ENCODE assay signal across 8 cellular contexts in genomic region chr14:23970283-23970659, GRCh38. TPM values are rescaled to one million over a fixed set of nuclear protein-coding genes. Genes with fewer than 3 reads are reported as not detected.
A peak's percentile ranks its signal among the peaks of the same experiment; 100 is the strongest.
DNase-seq lines count a peak whose midpoint lies in the region; ATAC-seq, FAIRE-seq and TF ChIP-seq lines count a peak whose summit lies in the region.
"Not testable (repeated sequence)": the region's sequence is repeated elsewhere in the genome, so short reads cannot be mapped to it uniquely, and the experiment has no call there.

No MANE protein-coding gene starts in this region.

- H3K9me2 ChIP-seq in GM23248 (ENCODE audit: insufficient read depth): not testable (repeated sequence)

- H3K4me3 ChIP-seq in AG04450 (ENCODE audit: low read depth, low read length): peak overlapping the region; percentile 47
- H3K4me3 ChIP-seq in GM23248, pancreas: not testable (repeated sequence)
- peak overlapping the region in 1 of 2 donors; percentile 43 for H3K4me3 ChIP-seq in left lung
- H3K4me3 ChIP-seq in upper lobe of right lung: peak overlapping the region; percentile 36

- H3F3A ChIP-seq in GM23248 (ENCODE audit: insufficient read depth): not testable (repeated sequence)

- intact Hi-C loops in dendritic cell treated with granulocyte-macrophage colony-stimulating factor and Interleukin-4, amounts not matched to agents 40 ng/mL and 50 ng/mL, for 4 days (cut with micrococcal nuclease): not testable (repeated sequence)
- intact Hi-C loops in left lung (cut with DNase I) (loop anchor here in 1 of 2 donors (5.0 kb wide), 1 partner anchor 47 kb away; no protein-coding TSS in a partner anchor), pancreas (cut with DNase I) (loop anchor here in 1 of 3 donors (5.0 kb wide), 1 partner anchor 47 kb away; no protein-coding TSS in a partner anchor), upper lobe of right lung (cut with DNase I) (loop anchor here (5.0 kb wide), 1 partner anchor 47 kb away; no protein-coding TSS in a partner anchor)

- H4K20me1 ChIP-seq in GM23248 (ENCODE audit: insufficient read depth): not testable (repeated sequence)

- H3K27ac Mint-ChIP-seq in T-cell; activated naive CD8-positive, alpha-beta T cell: not testable (repeated sequence)
- peak overlapping the region; percentile 45 for H3K27ac Mint-ChIP-seq in dendritic cell treated with granulocyte-macrophage colony-stimulating factor and Interleukin-4, amounts not matched to agents 40 ng/mL and 50 ng/mL, for 4 days

- H3K4me3 Mint-ChIP-seq in T-cell: peak overlapping the region in 1 of 3 donors; percentile 39
- peak overlapping the region; percentile 40 for H3K4me3 Mint-ChIP-seq in activated naive CD8-positive, alpha-beta T cell
- not testable (repeated sequence) for H3K4me3 Mint-ChIP-seq in dendritic cell treated with granulocyte-macrophage colony-stimulating factor and Interleukin-4, amounts not matched to agents 40 ng/mL and 50 ng/mL, for 4 days

- not testable (repeated sequence) for H3K27me3 ChIP-seq in AG04450 (ENCODE audit: control insufficient read depth, insufficient read depth, low read length); GM23248 (replicated peaks; ENCODE audit: insufficient read depth); left lung; pancreas; upper lobe of right lung

- not testable (repeated sequence) for H3K27ac ChIP-seq in AG04450 (ENCODE audit: low read depth, low read length); GM23248; left lung; pancreas; upper lobe of right lung

- H3K79me2 ChIP-seq in GM23248 (ENCODE audit: insufficient read depth): not testable (repeated sequence)

- H3K27me3 Mint-ChIP-seq in T-cell; activated naive CD8-positive, alpha-beta T cell; dendritic cell treated with granulocyte-macrophage colony-stimulating factor and Interleukin-4, amounts not matched to agents 40 ng/mL and 50 ng/mL, for 4 days: not testable (repeated sequence)

- H3K4me2 ChIP-seq in GM23248 (ENCODE audit: unreplicated experiment): not testable (repeated sequence)

- CTCF ChIA-PET in AG04450 (lab: Charles Lee); T-cell (lab: Charles Lee): not testable (repeated sequence)

- not testable (repeated sequence) for TF ChIP-seq CTCF in AG04450 (IDR thresholded peaks at IDR 0.05; ENCODE audit: low read depth, low read length); left lung (IDR thresholded peaks at IDR 0.05); pancreas (IDR thresholded peaks at IDR 0.05); upper lobe of right lung (IDR thresholded peaks at IDR 0.05)

- H3K36me3 Mint-ChIP-seq in T-cell; activated naive CD8-positive, alpha-beta T cell; dendritic cell treated with granulocyte-macrophage colony-stimulating factor and Interleukin-4, amounts not matched to agents 40 ng/mL and 50 ng/mL, for 4 days (ENCODE audit: low read depth): not testable (repeated sequence)

- not testable (repeated sequence) for FAIRE-seq in pancreas (lab: Jason Lieb, UNC)

- H3K36me3 ChIP-seq in GM23248 (ENCODE audit: low read depth); left lung; pancreas; upper lobe of right lung: not testable (repeated sequence)

- ATAC-seq in T-cell (replicated peaks in 1 of 4) (peak; percentile 57 to 74 (median 69)), left lung (peak; percentile 26), pancreas (peak; percentile 5 to 18 (median 10)), upper lobe of right lung (peak; percentile 3)

- H3K9ac ChIP-seq in GM23248: not testable (repeated sequence)

- peaks cover 0 to 13% (median 0%) of the 10 kb centered on the region in 3 donors for H3K4me1 Mint-ChIP-seq in T-cell
- H3K4me1 Mint-ChIP-seq in activated naive CD8-positive, alpha-beta T cell (ENCODE audit: low read depth): not testable (repeated sequence)
- peaks cover 54% of the 10 kb centered on the region for H3K4me1 Mint-ChIP-seq in dendritic cell treated with granulocyte-macrophage colony-stimulating factor and Interleukin-4, amounts not matched to agents 40 ng/mL and 50 ng/mL, for 4 days (ENCODE audit: low read depth)

- H3K9me3 ChIP-seq in AG04450 (ENCODE audit: control insufficient read depth, insufficient read depth, low read length); GM23248 (ENCODE audit: low read depth); left lung; pancreas; upper lobe of right lung: not testable (repeated sequence)

- in situ Hi-C loops in GM23248 (cut with MboI): not testable (repeated sequence)

- peak overlapping the region; percentile 88 for H2AFZ ChIP-seq in GM23248

- POLR2A ChIA-PET in AG04450 (lab: Yijun Ruan, JAX); T-cell (lab: Charles Lee): not testable (repeated sequence)

- not testable (repeated sequence) for H3K4me1 ChIP-seq in GM23248 (ENCODE audit: insufficient read depth); left lung; pancreas; upper lobe of right lung

- WGBS in GM23248 (ENCODE audit: low coverage in 1 of 2, low lambda C conversion rate in 2 of 2, missing lambda C conversion rate in 2 of 2), 2 experiments: 45 to 56% methylated on average over 15 of the region's 15 CpGs
- WGBS in pancreas, 2 donors: 74 to 81% methylated on average over 13 of the region's 15 CpGs

- H3K9me3 Mint-ChIP-seq in T-cell; activated naive CD8-positive, alpha-beta T cell (ENCODE audit: low read depth); dendritic cell treated with granulocyte-macrophage colony-stimulating factor and Interleukin-4, amounts not matched to agents 40 ng/mL and 50 ng/mL, for 4 days: not testable (repeated sequence)

- DNase-seq in AG04450 (ENCODE audit: low read depth, low spot score); GM23248; T-cell; left lung; pancreas; upper lobe of right lung: not testable (repeated sequence)

RNA-seq across cellular contexts. Expression of gene DHRS4, which starts 16.7 kb away (rescaled TPM):
- 23.0 and 24.6 TPM in 2 replicates for polyA plus RNA-seq in AG04450 (2011; rRNA removed)
- 10.6 and 11.8 TPM in 2 replicates for polyA minus RNA-seq in AG04450 (2011; rRNA and poly(A)+ RNA removed)
- total RNA-seq in GM23248 (2014; rRNA removed; shearing (Covaris generic)): 23.0 and 25.4 TPM in 2 replicates
- 35.4 and 35.9 TPM in 2 replicates for polyA plus RNA-seq in GM23248 (2016; fragmentation: Nextera tagmentation; extraction: Ambion mirVana)
- 10 to 100 TPM; 11.1 to 21.4 (median 17.5) TPM for total RNA-seq in T-cell
- total RNA-seq in left lung: 10 to 100 TPM; 28.1 to 36.5 TPM
- total RNA-seq in pancreas: 10 to 100 TPM; 10.8 to 24.8 (median 12.7) TPM
- 10 to 100 TPM; 26.4 to 27.7 TPM for polyA plus RNA-seq in pancreas
- total RNA-seq in upper lobe of right lung: 25.8 TPM

RNA-seq across cellular contexts. Expression of gene DHRS4L2, which starts 18.5 kb away (rescaled TPM):
- polyA plus RNA-seq in AG04450 (2011; rRNA removed) (14.8 and 17.5 TPM in 2 replicates), GM23248 (2016; fragmentation: Nextera tagmentation; extraction: Ambion mirVana) (16.8 and 19.2 TPM in 2 replicates), pancreas (10 to 100 TPM; 20.2 to 35.0 TPM)
- polyA minus RNA-seq in AG04450 (2011; rRNA and poly(A)+ RNA removed): 7.2 and 9.8 TPM in 2 replicates
- 5.1 and 10.1 TPM in 2 replicates for total RNA-seq in GM23248 (2014; rRNA removed; shearing (Covaris generic))
- total RNA-seq in T-cell (10 to 100 TPM; 14.0 to 21.9 (median 16.4) TPM), left lung (10 to 100 TPM; 13.8 to 24.9 TPM), pancreas (10 to 100 TPM; 10.3 to 16.2 (median 11.5) TPM), upper lobe of right lung (16.3 TPM)

Comparison
In these comparisons a context has a peak if more than half of its experiments do, and no peak if none do; other contexts are left out.
1. ATAC-seq: peak in every context shown above with its lines; median percentile 69 in T-cell; 26 in left lung; 10 in pancreas; 3 in upper lobe of right lung.